1 cellular context compared by ENCODE assay signal in genomic region chr20:6122873-6123649, GRCh38.
A peak's percentile ranks its signal among the peaks of the same experiment; 100 is the strongest.
TF ChIP-seq lines count a peak whose summit lies in the region.

Gene FERMT1 (minus strand): TSS chr20:6123030. CDS start chr20:6119554, 3,476 bp downstream.

TF ChIP-seq in HCT116, 20 proteins besides CTCF, POLR2A, EP300 and RAD21 (continued from another document):
- TF ChIP-seq ZBTB33 (IDR thresholded peaks at IDR 0.05; ENCODE audit: extremely low read depth, insufficient replicate concordance, low read length), result peak; percentile 10
- no peak for TF ChIP-seq EGR1 (IDR thresholded peaks at IDR 0.05; ENCODE audit: low read depth)
- TF ChIP-seq YY1 (IDR thresholded peaks at IDR 0.05; ENCODE audit: extremely low read depth, insufficient replicate concordance, low read depth, low read length), result peak; percentile 4
- peak; percentile 29; the same call in 1 of the 2 replicates for TF ChIP-seq CBX3 (IDR thresholded peaks at IDR 0.05; ENCODE audit: low read depth)
- peak; percentile 63; the same call in 1 of the 2 replicates for TF ChIP-seq SP1 (IDR thresholded peaks at IDR 0.05; ENCODE audit: low read depth)
- peak; percentile 62 for TF ChIP-seq ELF1 (IDR thresholded peaks at IDR 0.05; ENCODE audit: borderline replicate concordance, low read depth)
- no peak for TF ChIP-seq EZH2 (IDR thresholded peaks at IDR 0.05)
- no peak; the same call in 1 of the 2 replicates for TF ChIP-seq CEBPB (IDR thresholded peaks at IDR 0.05; ENCODE audit: low read depth)
- TF ChIP-seq SRF (IDR thresholded peaks at IDR 0.05; ENCODE audit: low read depth), result no peak
- peak; percentile 99 for TF ChIP-seq ZFX (IDR thresholded peaks at IDR 0.05)
- TF ChIP-seq TCF7L2 (IDR thresholded peaks at IDR 0.05; ENCODE audit: borderline replicate concordance, extremely low read depth, insufficient read depth, insufficient read length), result peak; percentile 59
- TF ChIP-seq JUND (IDR thresholded peaks at IDR 0.05), result no peak; the same call in 1 of the 2 replicates
- TF ChIP-seq POLR2AphosphoS5 (IDR thresholded peaks at IDR 0.05; ENCODE audit: low read depth, low read length), result peak; percentile 61
- no peak for TF ChIP-seq REST (IDR thresholded peaks at IDR 0.05; ENCODE audit: low read depth)
- peak; percentile 52; the same call in 1 of the 2 replicates for TF ChIP-seq FOSL1 (IDR thresholded peaks at IDR 0.05; ENCODE audit: low read depth)
